Comparison of ENCODE assay signal across 1 cellular context in genomic region chr2:20349457-20350034, GRCh38.
TF ChIP-seq lines count a peak whose summit lies in the region.

No MANE protein-coding gene starts in this region.

TF ChIP-seq in HepG2, 621 proteins besides CTCF, POLR2A, EP300 and RAD21:
- TF ChIP-seq HINFP (CRISPR knock-in tag; IDR thresholded peaks at IDR 0.05; ENCODE audit: low read depth) = 0 out of 2 replicates have a peak, but pooled peaks have one; percentile 2
- TF ChIP-seq HOXA3 (CRISPR knock-in tag; IDR thresholded peaks at IDR 0.05) = no peak
- peak; percentile 8; the same call in 1 of the 2 replicates for TF ChIP-seq BRCA1 (CRISPR knock-in tag; IDR thresholded peaks at IDR 0.05)
- no peak for TF ChIP-seq SCMH1 (CRISPR knock-in tag; IDR thresholded peaks at IDR 0.05; ENCODE audit: borderline replicate concordance)
- 0 out of 2 replicates have a peak, but pooled peaks have one; percentile 14 for TF ChIP-seq TEF (CRISPR knock-in tag; IDR thresholded peaks at IDR 0.05)
- no peak for TF ChIP-seq ZNF354B (CRISPR knock-in tag; IDR thresholded peaks at IDR 0.05)
- no peak for TF ChIP-seq SOX13 (IDR thresholded peaks at IDR 0.05)
- 0 out of 4 replicates have a peak, but pooled peaks of 1 of the 2 experiments have one; percentile 59 for TF ChIP-seq SOX13 (CRISPR knock-in tag; conservative IDR thresholded peaks at IDR 0.05 in 1 of 2, IDR thresholded peaks at IDR 0.05 in 1 of 2)
- 0 out of 2 replicates have a peak, but pooled peaks have one; percentile 2 for TF ChIP-seq ZNF678 (CRISPR knock-in tag; IDR thresholded peaks at IDR 0.05)
- TF ChIP-seq CHCHD3 (CRISPR knock-in tag; IDR thresholded peaks at IDR 0.05) = no peak
- no peak for TF ChIP-seq ZNF275 (CRISPR knock-in tag; IDR thresholded peaks at IDR 0.05; ENCODE audit: borderline replicate concordance)
- 0 out of 2 replicates have a peak, but pooled peaks have one; percentile 11 for TF ChIP-seq ZNF816 (CRISPR knock-in tag; IDR thresholded peaks at IDR 0.05; ENCODE audit: borderline replicate concordance)
- TF ChIP-seq ZFP82 (CRISPR knock-in tag; IDR thresholded peaks at IDR 0.05; ENCODE audit: borderline replicate concordance) = 0 out of 2 replicates have a peak, but pooled peaks have one; percentile 38
- no peak for TF ChIP-seq SALL1 (CRISPR knock-in tag; IDR thresholded peaks at IDR 0.05)
- no peak for TF ChIP-seq JUND (CRISPR knock-in tag; IDR thresholded peaks at IDR 0.05)
- 0 out of 2 replicates have a peak, but pooled peaks have one; percentile 10 for TF ChIP-seq ZNF280D (CRISPR knock-in tag; IDR thresholded peaks at IDR 0.05)
- TF ChIP-seq THAP8 (CRISPR knock-in tag; IDR thresholded peaks at IDR 0.05; ENCODE audit: borderline replicate concordance) = no peak
- no peak for TF ChIP-seq ZNF577 (CRISPR knock-in tag; IDR thresholded peaks at IDR 0.05; ENCODE audit: borderline replicate concordance, low read depth)
- TF ChIP-seq ZNF850 (CRISPR knock-in tag; conservative IDR thresholded peaks at IDR 0.05) = peak; percentile 35; the same call in 1 of the 2 replicates
- TF ChIP-seq NFKBIZ (CRISPR knock-in tag; IDR thresholded peaks at IDR 0.05) = no peak
- no peak for TF ChIP-seq MEF2D (CRISPR knock-in tag; IDR thresholded peaks at IDR 0.05)
- TF ChIP-seq PLSCR1 (CRISPR knock-in tag; IDR thresholded peaks at IDR 0.05; ENCODE audit: borderline replicate concordance) = no peak
- TF ChIP-seq NFIC (IDR thresholded peaks at IDR 0.05; ENCODE audit: low read length) = 0 out of 2 replicates have a peak, but pooled peaks have one; percentile 17
- no peak for TF ChIP-seq PATZ1 (CRISPR knock-in tag; IDR thresholded peaks at IDR 0.05)
